Comparison of ENCODE assay signal across 8 cellular contexts in the genomic region with DNA sequence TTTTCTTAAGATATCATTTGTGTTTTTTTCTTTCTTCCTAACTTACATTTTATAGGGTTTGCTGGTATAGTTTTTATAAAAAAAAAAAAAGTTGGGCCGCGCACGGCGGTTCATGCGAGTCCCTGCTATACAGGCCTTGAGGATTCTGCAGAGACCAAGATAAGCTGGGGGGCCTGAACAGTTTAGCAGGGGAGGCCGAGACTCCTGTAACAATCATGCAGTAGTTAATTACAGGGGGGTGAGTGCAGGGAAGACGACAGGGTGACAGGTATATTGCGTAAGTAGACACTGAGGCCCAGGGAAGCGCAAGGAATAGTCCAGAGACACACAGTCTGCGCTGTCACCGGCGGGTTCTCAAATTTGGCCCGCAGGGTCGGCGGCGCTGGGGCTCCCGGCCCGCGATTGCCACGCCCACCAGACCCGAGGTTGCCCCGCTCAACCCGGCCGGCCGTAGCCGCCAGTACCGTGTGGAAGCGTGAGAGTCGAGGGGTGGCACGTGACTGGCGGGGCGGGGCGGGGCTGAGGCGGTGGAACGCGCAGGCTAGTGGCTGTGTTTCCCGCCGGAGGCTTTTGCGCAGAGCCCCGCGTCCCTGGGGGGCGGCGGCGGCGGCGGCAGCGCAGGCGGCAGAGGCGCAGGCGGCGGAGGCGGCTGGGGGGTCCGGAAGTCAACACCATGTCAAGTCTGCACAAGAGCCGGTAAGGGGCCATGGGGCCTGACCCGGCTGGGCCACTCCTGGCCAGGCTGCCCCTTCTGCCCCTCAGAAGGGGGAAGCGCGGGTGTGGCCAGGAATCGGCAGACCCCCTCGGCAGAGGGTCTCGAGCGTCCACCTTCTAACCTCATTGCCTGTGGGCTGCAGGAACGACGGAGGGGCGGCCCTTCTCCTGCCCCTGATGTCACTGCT. TPM values are rescaled to one million over a fixed set of nuclear protein-coding genes. Genes with fewer than 3 reads are reported as not detected.
A peak's percentile ranks its signal among the peaks of the same experiment; 100 is the strongest.
DNase-seq lines count a peak whose midpoint lies in the region; ATAC-seq, FAIRE-seq and TF ChIP-seq lines count a peak whose summit lies in the region.

A gene with protein sequence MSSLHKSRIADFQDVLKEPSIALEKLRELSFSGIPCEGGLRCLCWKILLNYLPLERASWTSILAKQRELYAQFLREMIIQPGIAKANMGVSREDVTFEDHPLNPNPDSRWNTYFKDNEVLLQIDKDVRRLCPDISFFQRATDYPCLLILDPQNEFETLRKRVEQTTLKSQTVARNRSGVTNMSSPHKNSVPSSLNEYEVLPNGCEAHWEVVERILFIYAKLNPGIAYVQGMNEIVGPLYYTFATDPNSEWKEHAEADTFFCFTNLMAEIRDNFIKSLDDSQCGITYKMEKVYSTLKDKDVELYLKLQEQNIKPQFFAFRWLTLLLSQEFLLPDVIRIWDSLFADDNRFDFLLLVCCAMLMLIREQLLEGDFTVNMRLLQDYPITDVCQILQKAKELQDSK (plus strand): TSS at position 573 of the 902 bp plus-strand sequence. CDS start 101 bp downstream, at position 674.

- peaks cover 0 to 9% (median 6%) of the 10 kb centered on the region in 3 donors for H3K4me1 Mint-ChIP-seq in IgD-negative memory B cell

- peak; percentile 78 for ATAC-seq in GM21528 (IDR thresholded peaks at IDR 0.05; ENCODE audit: low FRiP score, unreplicated experiment)

- peaks cover 31% of the 10 kb centered on the region for H3K4me1 ChIP-seq in mononuclear cell (ENCODE audit: insufficient read depth, low read length)

- no peak for FAIRE-seq in D721Med (lab: Jason Lieb, UNC)

- no peaks in the 10 kb centered on the region for H3K27me3 Mint-ChIP-seq in IgD-negative memory B cell

- peak within 1 kb of the TSS; percentile 81 to 92 (median 92) for H3K27ac Mint-ChIP-seq in IgD-negative memory B cell

- TF ChIP-seq CTCF in D721Med (IDR thresholded peaks at IDR 0.05; ENCODE audit: insufficient read depth, missing control alignments), result no peak
- no peak for TF ChIP-seq CTCF in epithelial cell of esophagus (IDR thresholded peaks at IDR 0.05; ENCODE audit: insufficient read depth, low read depth, low read length, missing control alignments)

- peak within 1 kb of the TSS; percentile 91 to 96 (median 94) for H3K4me3 Mint-ChIP-seq in IgD-negative memory B cell

- peak within 1 kb of the TSS; percentile 97 for H3K4me3 ChIP-seq in epithelial cell of esophagus (ENCODE audit: low read length)
- H3K4me3 ChIP-seq in mononuclear cell (ENCODE audit: low read length), result peak within 1 kb of the TSS; percentile 87

- DNase-seq in D721Med (ENCODE audit: insufficient read length, low spot score) (peak; percentile 87), OCI-M2 (lab: John Stamatoyannopoulos, UW; ENCODE audit: unreplicated experiment) (peak; percentile 54), activated T-cell treated with anti-CD3 and anti-CD28 coated beads for 24 hours (ENCODE audit: low read depth) (peak; percentile 86), epithelial cell of esophagus (ENCODE audit: low read depth) (peak; percentile 84)
- DNase-seq in stimulated activated CD8-positive, alpha-beta memory T cell treated with anti-CD3 and anti-CD28 coated beads, Interleukin-2, amount 100 ng/mL, for 48 hours (ENCODE audit: low read depth in 2 of 2), result peak; percentile 81 to 86

- peaks cover 1% of the 10 kb centered on the region for H3K36me3 Mint-ChIP-seq in IgD-negative memory B cell

- no peaks in the 10 kb centered on the region for H3K9me3 ChIP-seq in mononuclear cell (ENCODE audit: low read depth, low read length)

- no peaks in the 10 kb centered on the region for H3K9me3 Mint-ChIP-seq in IgD-negative memory B cell

- H3K27me3 ChIP-seq in mononuclear cell (ENCODE audit: insufficient read depth, low read length), result no peaks in the 10 kb centered on the region

RNA-seq across cellular contexts. Expression of the gene that starts here (rescaled TPM):
- 30.7 TPM for polyA plus RNA-seq in IgD-negative memory B cell
- 26.4 TPM for total RNA-seq in mononuclear cell

Comparison
In these comparisons a context has a peak if more than half of its experiments do, and no peak if none do; other contexts are left out.
1. Peak in every context shown above with its lines: DNase-seq, ATAC-seq and H3K4me3 ChIP-seq.